ENCODE assay signal across 8 cellular contexts in genomic region chr14:24195186-24196070, GRCh38. TPM values are rescaled to one million over a fixed set of nuclear protein-coding genes. Genes with fewer than 3 reads are reported as not detected.
DNase-seq lines count a peak whose midpoint lies in the region; ATAC-seq and TF ChIP-seq lines count a peak whose summit lies in the region.

A gene with protein sequence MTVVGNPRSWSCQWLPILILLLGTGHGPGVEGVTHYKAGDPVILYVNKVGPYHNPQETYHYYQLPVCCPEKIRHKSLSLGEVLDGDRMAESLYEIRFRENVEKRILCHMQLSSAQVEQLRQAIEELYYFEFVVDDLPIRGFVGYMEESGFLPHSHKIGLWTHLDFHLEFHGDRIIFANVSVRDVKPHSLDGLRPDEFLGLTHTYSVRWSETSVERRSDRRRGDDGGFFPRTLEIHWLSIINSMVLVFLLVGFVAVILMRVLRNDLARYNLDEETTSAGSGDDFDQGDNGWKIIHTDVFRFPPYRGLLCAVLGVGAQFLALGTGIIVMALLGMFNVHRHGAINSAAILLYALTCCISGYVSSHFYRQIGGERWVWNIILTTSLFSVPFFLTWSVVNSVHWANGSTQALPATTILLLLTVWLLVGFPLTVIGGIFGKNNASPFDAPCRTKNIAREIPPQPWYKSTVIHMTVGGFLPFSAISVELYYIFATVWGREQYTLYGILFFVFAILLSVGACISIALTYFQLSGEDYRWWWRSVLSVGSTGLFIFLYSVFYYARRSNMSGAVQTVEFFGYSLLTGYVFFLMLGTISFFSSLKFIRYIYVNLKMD (minus strand): TSS chr14:24195441. CDS start chr14:24195019, 422 bp downstream.

- no peak for TF ChIP-seq CTCF in right lobe of liver (IDR thresholded peaks at IDR 0.05)

- H3K36me3 ChIP-seq in BLaER1 treated with 17β-estradiol and CSF1 and Interleukin-3, amounts not matched to agents 10 nM and 100 nM: peaks cover 29 to 46% (median 38%) of the 10 kb centered on the region in 11 experiments
- peaks cover 0 to 9% (median 0%) of the 10 kb centered on the region in 4 donors for H3K36me3 ChIP-seq in right lobe of liver

- peaks cover 45 to 71% (median 51%) of the 10 kb centered on the region in 10 experiments for H3K4me1 ChIP-seq in BLaER1 treated with 17β-estradiol and CSF1 and Interleukin-3, amounts not matched to agents 10 nM and 100 nM
- peaks cover 0 to 40% (median 7%) of the 10 kb centered on the region in 4 donors for H3K4me1 ChIP-seq in right lobe of liver

- peak within 1 kb of the TSS; percentile 84 to 99 (median 93) for H3K4me2 ChIP-seq in BLaER1 treated with 17β-estradiol and CSF1 and Interleukin-3, amounts not matched to agents 10 nM and 100 nM

- intact Hi-C loops in right lobe of liver (cut with DNase I): no loop called here

- no peaks in the 10 kb centered on the region for H3K27me3 ChIP-seq in BLaER1 treated with 17β-estradiol and CSF1 and Interleukin-3, amounts not matched to agents 10 nM and 100 nM
- H3K27me3 ChIP-seq in right lobe of liver: no peaks in the 10 kb centered on the region

- H3K9ac ChIP-seq in BLaER1 treated with 17β-estradiol and CSF1 and Interleukin-3, amounts not matched to agents 10 nM and 100 nM: peak within 1 kb of the TSS; percentile 92 to 100 (median 97)

- peaks cover 0 to 8% (median 0%) of the 10 kb centered on the region in 11 experiments; a peak in 3 of 22 replicates for H4K20me1 ChIP-seq in BLaER1 treated with 17β-estradiol and CSF1 and Interleukin-3, amounts not matched to agents 10 nM and 100 nM

- peak; percentile 88 for DNase-seq in GM19240 (ENCODE audit: insufficient read length, low spot score)
- peak; percentile 96 for DNase-seq in NCI-H69 (lab: John Stamatoyannopoulos, UW)
- peak; percentile 82 to 83 for DNase-seq in activated CD4-positive, alpha-beta T cell treated with anti-CD3 and anti-CD28 coated beads, Interleukin-2, amount 50 U/mL, for 24 hours (ENCODE audit: low read depth in 1 of 2, low spot score in 1 of 2)
- DNase-seq in dermis blood vessel endothelial cell: peak; percentile 93
- DNase-seq in right lobe of liver: peak; percentile 86 to 91 (median 89)
- DNase-seq in stimulated activated CD4-positive, alpha-beta T cell treated with anti-CD3 and anti-CD28 coated beads, Interleukin-4, amount 100 ng/mL, for 24 hours: peak; percentile 88

- H3K27ac ChIP-seq in BLaER1 treated with 17β-estradiol and CSF1 and Interleukin-3, amounts not matched to agents 10 nM and 100 nM: peak within 1 kb of the TSS; percentile 95 to 100 (median 98)
- H3K27ac ChIP-seq in right lobe of liver: peak within 1 kb of the TSS; percentile 97 to 99 (median 98)

- TF ChIP-seq POLR2A in right lobe of liver (IDR thresholded peaks at IDR 0.05): peak; percentile 83

- ATAC-seq in HG03457 (IDR thresholded peaks at IDR 0.05; ENCODE audit: unreplicated experiment): peak; percentile 57
- ATAC-seq in right lobe of liver: peak; percentile 93 to 96 (median 95)

- H3K4me3 ChIP-seq in BLaER1 treated with 17β-estradiol and CSF1 and Interleukin-3, amounts not matched to agents 10 nM and 100 nM: peak within 1 kb of the TSS; percentile 67 to 87 (median 76)
- peak within 1 kb of the TSS; percentile 90 to 96 (median 94) for H3K4me3 ChIP-seq in right lobe of liver

- peaks cover 0 to 12% (median 0%) of the 10 kb centered on the region in 11 experiments; a peak in 1 of 22 replicates for H3K9me3 ChIP-seq in BLaER1 treated with 17β-estradiol and CSF1 and Interleukin-3, amounts not matched to agents 10 nM and 100 nM (replicated peaks in 1 of 11)
- no peaks in the 10 kb centered on the region for H3K9me3 ChIP-seq in right lobe of liver

- 0% methylated on average over 17 of the region's 89 CpGs for WGBS in right lobe of liver (ENCODE audit: insufficient coverage, low coverage, low lambda C conversion rate, missing lambda C conversion rate)

RNA-seq across cellular contexts. Expression of the gene that starts here (rescaled TPM):
- total RNA-seq in dermis blood vessel endothelial cell (63.5 and 82.5 TPM in 2 replicates), right lobe of liver (10 to 100 TPM; 32.1 to 49.8 (median 41.2) TPM)

Comparison
In these comparisons a context has a peak if more than half of its experiments do, and no peak if none do; other contexts are left out.
1. Peak in every context shown above with its lines: DNase-seq, ATAC-seq, H3K4me3 ChIP-seq and H3K27ac ChIP-seq.